ENCODE assay signal across 12 cellular contexts in genomic region chr14:91387996-91388395, GRCh38. TPM values are rescaled to one million over a fixed set of nuclear protein-coding genes. Genes with fewer than 3 reads are reported as not detected.
DNase-seq lines count a peak whose midpoint lies in the region; ATAC-seq, FAIRE-seq and TF ChIP-seq lines count a peak whose summit lies in the region.
"Had no signal": no experiment of that assay in that cellular context is flagged by ENCODE, and none has a peak within 500 bp of the region (broad histone marks: within the 10 kb centered on the region; RNA-seq: fewer than 3 reads in every experiment).

No MANE protein-coding gene starts in this region.

- H3K4me3 ChIP-seq in neuronal stem cell (ENCODE audit: low read length in 2 of 2): no peak overlapping the region

- DNase-seq in NCI-H69 (lab: John Stamatoyannopoulos, UW) (peak; percentile 58), neuronal stem cell (ENCODE audit: low spot score) (no peak), H54 (ENCODE audit: insufficient read length, low spot score) (no peak)
- no peak for DNase-seq in central memory CD8-positive, alpha-beta T cell (ENCODE audit: low spot score in 2 of 2)
- no peak for DNase-seq in NK-92 treated with Interleukin-12 subunit alpha and Interleukin-12 subunit beta, amount 100 ng/mL, for 24 hours (lab: John Stamatoyannopoulos, UW)
- DNase-seq: activated effector memory CD4-positive, alpha-beta T cell treated with Interleukin-2 at 50 U/mL for 16 hours; cerebellar nuclear complex; NCI-H2029 had no signal

- no peak overlapping the region for H3K23ac ChIP-seq in neuronal stem cell (ENCODE audit: low read depth, low read length, poor library complexity)

- no peaks in the 10 kb centered on the region for H3K9me3 Mint-ChIP-seq in central memory CD8-positive, alpha-beta T cell

- H2BK5ac ChIP-seq in neuronal stem cell (ENCODE audit: low read length): no peak overlapping the region

- FAIRE-seq in H54 (lab: Jason Lieb, UNC): no peak
- FAIRE-seq: islet of Langerhans had no signal

- peak overlapping the region; percentile 73 for H3K4me3 Mint-ChIP-seq in central memory CD8-positive, alpha-beta T cell

- no peak overlapping the region for H3K4ac ChIP-seq in neuronal stem cell (ENCODE audit: low read length)

- no peaks in the 10 kb centered on the region for H3K9me3 ChIP-seq in neuronal stem cell (replicated peaks in 1 of 2; ENCODE audit: control insufficient read depth in 2 of 2, insufficient read depth in 1 of 2, low read depth in 1 of 2, low read length in 2 of 2)

- H3K27ac ChIP-seq in neuronal stem cell (replicated peaks; ENCODE audit: low read length): no peak overlapping the region

- H3K27me3 Mint-ChIP-seq in central memory CD8-positive, alpha-beta T cell: no peaks in the 10 kb centered on the region

- peak; percentile 3 for TF ChIP-seq POLR2A in GM18526 (IDR thresholded peaks at IDR 0.05; ENCODE audit: extremely low read depth, insufficient read length)
- TF ChIP-seq POLR2A in H54 (IDR thresholded peaks at IDR 0.05; ENCODE audit: low read depth, low read length): no peak

- H2AK5ac ChIP-seq in neuronal stem cell (ENCODE audit: low read depth, low read length): no peak overlapping the region

- no peak overlapping the region for H2BK120ac ChIP-seq in neuronal stem cell (ENCODE audit: low read depth, low read length)

- peak overlapping the region; percentile 15 for H3K18ac ChIP-seq in neuronal stem cell (ENCODE audit: low read length)

- no peak overlapping the region for H3K9ac ChIP-seq in neuronal stem cell (ENCODE audit: low read depth, low read length, poor library complexity)

- H3K36me3 ChIP-seq in neuronal stem cell (replicated peaks in 1 of 2; ENCODE audit: control insufficient read depth in 2 of 2, insufficient read depth in 2 of 2, low read length in 2 of 2): peaks cover 0 to 2% of the 10 kb centered on the region in 2 donors

- ATAC-seq in central memory CD8-positive, alpha-beta T cell (replicated peaks; ENCODE audit: extremely low read depth, poor library complexity, severe bottlenecking): no peak
- ATAC-seq in HG02840 (IDR thresholded peaks at IDR 0.05; ENCODE audit: low FRiP score, unreplicated experiment): no peak
- ATAC-seq: HCT116 had no signal

- H4K8ac ChIP-seq in neuronal stem cell (ENCODE audit: low read depth, low read length): no peak overlapping the region

- peaks cover 24% of the 10 kb centered on the region for H3K36me3 Mint-ChIP-seq in central memory CD8-positive, alpha-beta T cell (ENCODE audit: insufficient read depth)

- no peak overlapping the region for H2BK12ac ChIP-seq in neuronal stem cell (ENCODE audit: low read length)

- peaks cover 13 to 40% of the 10 kb centered on the region in 2 donors for H3K4me1 ChIP-seq in neuronal stem cell (ENCODE audit: control insufficient read depth in 2 of 2, insufficient read depth in 1 of 2, low read depth in 1 of 2, low read length in 2 of 2)

- H3K4me1 Mint-ChIP-seq in central memory CD8-positive, alpha-beta T cell: peaks cover 82% of the 10 kb centered on the region

- H2AFZ ChIP-seq in neuronal stem cell (ENCODE audit: low read length): no peak overlapping the region

- no peaks in the 10 kb centered on the region for H3K27me3 ChIP-seq in neuronal stem cell (ENCODE audit: control insufficient read depth in 3 of 3, insufficient read depth in 3 of 3, low read depth in 1 of 3, low read length in 3 of 3)

- H3K4me2 ChIP-seq in neuronal stem cell (ENCODE audit: insufficient read depth, low read length, poor library complexity, severe bottlenecking): no peak overlapping the region

- no peak overlapping the region for H2BK15ac ChIP-seq in neuronal stem cell (ENCODE audit: low read length)

- H3K79me1 ChIP-seq in neuronal stem cell (ENCODE audit: low read depth, low read length): peaks cover 18% of the 10 kb centered on the region

- H4K91ac ChIP-seq in neuronal stem cell (ENCODE audit: low read depth, low read length, poor library complexity): no peak overlapping the region

- peak overlapping the region; percentile 87 for H3K27ac Mint-ChIP-seq in central memory CD8-positive, alpha-beta T cell (ENCODE audit: low read depth)

- H3K14ac ChIP-seq in neuronal stem cell (ENCODE audit: low read length): no peak overlapping the region

- WGBS in neuronal stem cell (ENCODE audit: extremely low coverage in 2 of 2, insufficient read length in 2 of 2, insufficient replicate concordance in 1 of 2), 2 donors: no CpG with 5 or more reads among the region's 11 CpGs

RNA-seq across cellular contexts. Expression of gene CCDC88C, which starts 29.6 kb away (rescaled TPM):
- 18.8 TPM for polyA plus RNA-seq in neuronal stem cell (2013, experiment 1 of 2)
- 18.5 TPM for polyA plus RNA-seq in neuronal stem cell (2013, experiment 2 of 2)
